In genomic region chr12:27626239-27626638, GRCh38 we compare ENCODE assay signal across 21 cellular contexts.
DNase-seq lines count a peak whose midpoint lies in the region; ATAC-seq and TF ChIP-seq lines count a peak whose summit lies in the region.
"Had no signal": no experiment of that assay in that cellular context is flagged by ENCODE, and none has a peak within 500 bp of the region (broad histone marks: within the 10 kb centered on the region; RNA-seq: fewer than 3 reads in every experiment).

No MANE protein-coding gene starts in this region.

- intact Hi-C loops in esophagus squamous epithelium (cut with DNase I), result no loop called here

- no peak overlapping the region for H3K4me2 ChIP-seq in trophoblast cell (ENCODE audit: low read length)

- no peak overlapping the region for H2AK5ac ChIP-seq in trophoblast cell (ENCODE audit: low read length)

- no peak overlapping the region for H3K18ac ChIP-seq in trophoblast cell (ENCODE audit: low read length)

- no peaks in the 10 kb centered on the region for H3K36me3 Mint-ChIP-seq in immature natural killer cell
- H3K36me3 Mint-ChIP-seq: CD8-positive, alpha-beta T cell had no signal

- H3K27me3 ChIP-seq in RWPE2 (ENCODE audit: insufficient read depth, poor library complexity, severe bottlenecking), result no peaks in the 10 kb centered on the region
- H3K27me3 ChIP-seq in esophagus squamous epithelium, result no peaks in the 10 kb centered on the region
- H3K27me3 ChIP-seq in trophoblast cell (ENCODE audit: insufficient read depth, low read length), result no peaks in the 10 kb centered on the region
- H3K27me3 ChIP-seq: gastrocnemius medialis had no signal

- H3K27ac ChIP-seq in RWPE2 (ENCODE audit: poor library complexity, severe bottlenecking), result peak overlapping the region; percentile 75
- peak overlapping the region in 3 of 4 donors; percentile 24 to 67 (median 67) for H3K27ac ChIP-seq in esophagus squamous epithelium
- H3K27ac ChIP-seq in trophoblast cell (ENCODE audit: low read depth, low read length), result peak overlapping the region; percentile 14
- H3K27ac ChIP-seq: gastrocnemius medialis, HL-60 had no signal

- H3K23ac ChIP-seq in trophoblast cell (ENCODE audit: low read length), result no peak overlapping the region

- no peak overlapping the region for H3K14ac ChIP-seq in trophoblast cell (ENCODE audit: low read length)

- H3K4ac ChIP-seq in trophoblast cell (ENCODE audit: low read depth, low read length), result peak overlapping the region; percentile 91

- no peak overlapping the region for H3K27ac Mint-ChIP-seq in immature natural killer cell
- H3K27ac Mint-ChIP-seq: activated CD4-positive, alpha-beta memory T cell treated with anti-CD3 and anti-CD28 coated beads, Interleukin-2, amount 10 ng/mL, durations not matched to agents 7 days and 5 days; CD8-positive, alpha-beta T cell; T-helper 17 cell had no signal

- no peak overlapping the region for H2BK120ac ChIP-seq in trophoblast cell (ENCODE audit: insufficient read depth, low read length, poor library complexity)

- H2AFZ ChIP-seq in trophoblast cell (ENCODE audit: insufficient read depth, low read length, poor library complexity), result no peak overlapping the region

- H3K9ac ChIP-seq in trophoblast cell (ENCODE audit: low read length), result no peak overlapping the region

- WGBS in esophagus squamous epithelium, 2 donors, result 72 to 74% methylated on average over 6 of the region's 6 CpGs
- no CpG with 5 or more reads among the region's 6 CpGs for WGBS in trophoblast cell (ENCODE audit: extremely low coverage, insufficient coverage, insufficient read length)

- ATAC-seq in RWPE2 (ENCODE audit: low read depth), result no peak
- ATAC-seq in GM18502 (IDR thresholded peaks at IDR 0.05; ENCODE audit: poor library complexity, unreplicated experiment), result no peak
- ATAC-seq: CD8-positive, alpha-beta T cell; gastrocnemius medialis; T-helper 17 cell had no signal

- H3K36me3 ChIP-seq in RWPE2 (ENCODE audit: low read depth), result no peaks in the 10 kb centered on the region
- no peaks in the 10 kb centered on the region for H3K36me3 ChIP-seq in esophagus squamous epithelium
- H3K36me3 ChIP-seq in trophoblast cell (ENCODE audit: control insufficient read depth in 1 of 2, insufficient read depth in 2 of 2, low read length in 2 of 2), result peaks cover 2% of the 10 kb centered on the region in 2 experiments
- H3K36me3 ChIP-seq: gastrocnemius medialis had no signal

- no peak for TF ChIP-seq POLR2A in esophagus squamous epithelium (IDR thresholded peaks at IDR 0.05)

- no peak overlapping the region for H3K4me3 Mint-ChIP-seq in immature natural killer cell
- H3K4me3 Mint-ChIP-seq: activated CD4-positive, alpha-beta memory T cell treated with anti-CD3 and anti-CD28 coated beads, Interleukin-2, amount 10 ng/mL, durations not matched to agents 7 days and 5 days; CD8-positive, alpha-beta T cell; T-helper 17 cell had no signal

- H3K9me3 Mint-ChIP-seq in immature natural killer cell, result no peaks in the 10 kb centered on the region
- H3K9me3 Mint-ChIP-seq: activated CD4-positive, alpha-beta memory T cell treated with anti-CD3 and anti-CD28 coated beads, Interleukin-2, amount 10 ng/mL, durations not matched to agents 7 days and 5 days; CD8-positive, alpha-beta T cell had no signal

- H3K79me2 ChIP-seq in trophoblast cell (ENCODE audit: control insufficient read depth, insufficient read depth, low read length, poor library complexity), result peaks cover 4% of the 10 kb centered on the region

- H4K8ac ChIP-seq in trophoblast cell (ENCODE audit: low read depth, low read length), result no peak overlapping the region

- H3K9me3 ChIP-seq in RWPE2 (ENCODE audit: severe bottlenecking), result no peaks in the 10 kb centered on the region
- H3K9me3 ChIP-seq in esophagus squamous epithelium, result no peaks in the 10 kb centered on the region
- H3K9me3 ChIP-seq in trophoblast cell (ENCODE audit: insufficient read depth, low read depth, low read length), result no peaks in the 10 kb centered on the region
- H3K9me3 ChIP-seq: gastrocnemius medialis had no signal

- TF ChIP-seq CTCF in RWPE2 (IDR thresholded peaks at IDR 0.05; ENCODE audit: poor library complexity, severe bottlenecking) (no peak), esophagus squamous epithelium (IDR thresholded peaks at IDR 0.05) (no peak)

- H3K4me1 ChIP-seq in RWPE2 (ENCODE audit: insufficient read depth, poor library complexity, severe bottlenecking) (peaks cover 17% of the 10 kb centered on the region), esophagus squamous epithelium (peaks cover 4 to 51% (median 19%) of the 10 kb centered on the region in 3 donors), trophoblast cell (ENCODE audit: control insufficient read depth in 1 of 2, insufficient read depth in 2 of 2, low read length in 2 of 2) (peaks cover 14 to 17% of the 10 kb centered on the region in 2 experiments)

- H3K4me3 ChIP-seq in RWPE2 (ENCODE audit: severe bottlenecking) (no peak overlapping the region), esophagus squamous epithelium (no peak overlapping the region), trophoblast cell (ENCODE audit: low read depth, low read length) (no peak overlapping the region)
- H3K4me3 ChIP-seq: gastrocnemius medialis had no signal

- DNase-seq in ELF-1 (ENCODE audit: low read depth, low spot score) (peak; percentile 27), RWPE2 (ENCODE audit: low spot score) (no peak), esophagus squamous epithelium (lab: John Stamatoyannopoulos, UW) (no peak), trophoblast cell (no peak), immature natural killer cell (no peak), NCI-H526 (lab: John Stamatoyannopoulos, UW) (no peak), NCI-H1694 (lab: John Stamatoyannopoulos, UW) (no peak)
- DNase-seq: activated CD4-positive, alpha-beta memory T cell treated with anti-CD3 and anti-CD28 coated beads, Interleukin-2, amount 10 ng/mL, durations not matched to agents 7 days and 5 days; activated naive CD4-positive, alpha-beta T cell treated with Interleukin-2 at 50 U/mL for 16 hours; activated T-cell treated with anti-CD3 and anti-CD28 coated beads, Interleukin-2, amount 50 U/mL, for 1 hour; CD8-positive, alpha-beta T cell; cortex of kidney; gastrocnemius medialis; KBM-7; midbrain; NCI-H1048; NCI-H526 treated with DMSO at 0.1 percent for 48 hours; SHP77 treated with DMSO at 0.1 percent for 48 hours; T-helper 17 cell had no signal

- no peaks in the 10 kb centered on the region for H3K4me1 Mint-ChIP-seq in immature natural killer cell
- H3K4me1 Mint-ChIP-seq: T-helper 17 cell had no signal

- H2BK5ac ChIP-seq in trophoblast cell (ENCODE audit: low read depth, low read length, poor library complexity), result peak overlapping the region; percentile 56

- peak overlapping the region; percentile 80 for H2BK12ac ChIP-seq in trophoblast cell (ENCODE audit: low read length)

- H4K12ac ChIP-seq in trophoblast cell (ENCODE audit: low read depth, low read length), result no peak overlapping the region

- H4K91ac ChIP-seq in trophoblast cell (ENCODE audit: low read depth, low read length), result no peak overlapping the region

- peaks cover 10% of the 10 kb centered on the region for H3K79me1 ChIP-seq in trophoblast cell (ENCODE audit: low read length)

- H3K27me3 Mint-ChIP-seq in immature natural killer cell (ENCODE audit: low read depth in 3 of 3), result peaks cover 0 to 5% (median 0%) of the 10 kb centered on the region in 3 donors
- H3K27me3 Mint-ChIP-seq: T-helper 17 cell had no signal

Comparison
In these comparisons a context has a peak if more than half of its experiments do, and no peak if none do; other contexts are left out.
1. H3K27ac ChIP-seq: peak in every context shown above with its lines; median percentile 75 in RWPE2; 67 in esophagus squamous epithelium; 14 in trophoblast cell.